In genomic region chr7:44415047-44415446, GRCh38 we compare ENCODE assay signal across 17 cellular contexts.
DNase-seq lines count a peak whose midpoint lies in the region; ATAC-seq, FAIRE-seq and TF ChIP-seq lines count a peak whose summit lies in the region.
"Had no signal": no experiment of that assay in that cellular context is flagged by ENCODE, and none has a peak within 500 bp of the region (broad histone marks: within the 10 kb centered on the region; RNA-seq: fewer than 3 reads in every experiment).

No MANE protein-coding gene starts in this region.

- peaks cover 30% of the 10 kb centered on the region for H3K79me2 ChIP-seq in keratinocyte (ENCODE audit: control insufficient read depth, insufficient read depth, low read length)
- H3K79me2 ChIP-seq in GM23338 (replicated peaks; ENCODE audit: insufficient read depth) = peaks cover 42% of the 10 kb centered on the region

- peaks cover 24 to 54% (median 35%) of the 10 kb centered on the region in 4 donors for H3K4me1 Mint-ChIP-seq in CD4-positive, CD25-positive, alpha-beta regulatory T cell
- H3K4me1 Mint-ChIP-seq in HFFc6 (ENCODE audit: low read depth) (peaks cover 33% of the 10 kb centered on the region), GM23338 (peaks cover 7% of the 10 kb centered on the region; the same call in 2 of the 3 replicates)
- H3K4me1 Mint-ChIP-seq in activated T-helper 17 cell treated with anti-CD3 and anti-CD28 coated beads, Interleukin-2, amount 50 U/mL, for 72 hours = peaks cover 5% of the 10 kb centered on the region

- H3K36me3 ChIP-seq in CD4-positive, CD25-positive, alpha-beta regulatory T cell (ENCODE audit: control insufficient read depth, insufficient read depth, low read length) = peaks cover 55% of the 10 kb centered on the region
- H3K36me3 ChIP-seq in keratinocyte (ENCODE audit: control insufficient read depth in 2 of 2, extremely low read depth in 1 of 2, insufficient read depth in 2 of 2, low read length in 2 of 2) (peaks cover 7 to 10% of the 10 kb centered on the region in 2 experiments), right atrium auricular region (peaks cover 4% of the 10 kb centered on the region), GM23338 (ENCODE audit: insufficient read depth) (no peaks in the 10 kb centered on the region), stomach (peaks cover 0 to 55% (median 53%) of the 10 kb centered on the region in 4 donors)

- H2AFZ ChIP-seq in keratinocyte (ENCODE audit: control insufficient read depth, low read length) (no peak overlapping the region), GM23338 (no peak overlapping the region)

- H4K20me1 ChIP-seq in keratinocyte (ENCODE audit: control insufficient read depth, extremely low read depth, insufficient read depth, low read length) (peaks cover 3% of the 10 kb centered on the region), GM23338 (replicated peaks; ENCODE audit: insufficient read depth) (peaks cover 10% of the 10 kb centered on the region; the same call in 1 of the 2 replicates)

- no peaks in the 10 kb centered on the region for H3F3A ChIP-seq in GM23338 (replicated peaks; ENCODE audit: low read depth)

- ATAC-seq in CD4-positive, CD25-positive, alpha-beta regulatory T cell (ENCODE audit: low read depth in 2 of 2) = no peak
- ATAC-seq in activated T-helper 17 cell treated with anti-CD3 and anti-CD28 coated beads, Interleukin-2, amount 50 U/mL, for 72 hours (replicated peaks) = peak; percentile 82
- ATAC-seq in GM23338 = no peak
- ATAC-seq: left cardiac atrium; naive thymus-derived CD8-positive, alpha-beta T cell; right cardiac atrium had no signal

- dilution Hi-C loops in keratinocyte (cut with MboI; ENCODE audit: extremely low pct_ligation_motif_present, low sequenced_read_pairs) = no loop called here

- FAIRE-seq in keratinocyte (lab: Jason Lieb, UNC) = no peak

- TF ChIP-seq CTCF in HFFc6 (IDR thresholded peaks at IDR 0.05) (no peak), keratinocyte (optimal IDR thresholded peaks at IDR 0.05 in 1 of 3, IDR thresholded peaks at IDR 0.05 in 1 of 3, conservative IDR thresholded peaks at IDR 0.05 in 1 of 3; ENCODE audit: extremely low read depth in 1 of 3, insufficient read depth in 2 of 3, low read length in 3 of 3) (no peak), right atrium auricular region (IDR thresholded peaks at IDR 0.05) (no peak), GM23338 (conservative IDR thresholded peaks at IDR 0.05; ENCODE audit: low read depth in 2 of 2) (no peak), stomach (IDR thresholded peaks at IDR 0.05) (no peak)

- WGBS in stomach, 5 donors = 92 to 100% (median 100%) methylated on average over 1 of the region's 1 CpG

- no peak overlapping the region for H3K27ac ChIP-seq in CD4-positive, CD25-positive, alpha-beta regulatory T cell (ENCODE audit: insufficient read depth, low read length, poor library complexity, severe bottlenecking)
- H3K27ac ChIP-seq in keratinocyte (ENCODE audit: control insufficient read depth, insufficient read depth, low read length) (peak overlapping the region; percentile 35), right atrium auricular region (no peak overlapping the region), GM23338 (ENCODE audit: low read depth) (no peak overlapping the region), stomach (no peak overlapping the region)
- H3K27ac ChIP-seq: BLaER1 treated with 17β-estradiol and CSF1 and Interleukin-3, amounts not matched to agents 10 nM and 100 nM had no signal

- H3K36me3 Mint-ChIP-seq in CD4-positive, CD25-positive, alpha-beta regulatory T cell = peaks cover 48% of the 10 kb centered on the region
- H3K36me3 Mint-ChIP-seq in HFFc6 (ENCODE audit: low read depth) = peaks cover 25% of the 10 kb centered on the region
- peaks cover 69% of the 10 kb centered on the region for H3K36me3 Mint-ChIP-seq in activated T-helper 17 cell treated with anti-CD3 and anti-CD28 coated beads, Interleukin-2, amount 50 U/mL, for 72 hours (ENCODE audit: low read depth)
- peaks cover 32% of the 10 kb centered on the region for H3K36me3 Mint-ChIP-seq in GM23338 (ENCODE audit: low read depth)

- intact Hi-C loops in stomach (cut with DNase I; ENCODE audit: low total_unique reads) = no loop called here

- peaks cover 2% of the 10 kb centered on the region for H3K9me1 ChIP-seq in keratinocyte (ENCODE audit: control insufficient read depth, extremely low read depth, insufficient read depth, low read length)

- H3K4me2 ChIP-seq in keratinocyte (ENCODE audit: control insufficient read depth, extremely low read depth, insufficient read depth, low read depth, low read length) (peak overlapping the region; percentile 70), GM23338 (no peak overlapping the region)
- H3K4me2 ChIP-seq: BLaER1 treated with 17β-estradiol and CSF1 and Interleukin-3, amounts not matched to agents 10 nM and 100 nM had no signal

- H3K9me3 Mint-ChIP-seq in CD4-positive, CD25-positive, alpha-beta regulatory T cell = no peaks in the 10 kb centered on the region
- peaks cover 8% of the 10 kb centered on the region for H3K9me3 Mint-ChIP-seq in HFFc6
- no peaks in the 10 kb centered on the region for H3K9me3 Mint-ChIP-seq in activated T-helper 17 cell treated with anti-CD3 and anti-CD28 coated beads, Interleukin-2, amount 50 U/mL, for 72 hours
- H3K9me3 Mint-ChIP-seq in GM23338 = peaks cover 14% of the 10 kb centered on the region; the same call in 2 of the 3 replicates

- H3K9me2 ChIP-seq in GM23338 (ENCODE audit: insufficient read depth) = no peaks in the 10 kb centered on the region

- no peak overlapping the region for H3K4me3 Mint-ChIP-seq in CD4-positive, CD25-positive, alpha-beta regulatory T cell
- H3K4me3 Mint-ChIP-seq in HFFc6 (peak overlapping the region; percentile 30), GM23338 (no peak overlapping the region)
- H3K4me3 Mint-ChIP-seq in activated T-helper 17 cell treated with anti-CD3 and anti-CD28 coated beads, Interleukin-2, amount 50 U/mL, for 72 hours = no peak overlapping the region
- H3K4me3 Mint-ChIP-seq: naive thymus-derived CD8-positive, alpha-beta T cell had no signal

- H3K27ac Mint-ChIP-seq in CD4-positive, CD25-positive, alpha-beta regulatory T cell = peak overlapping the region in 2 of 3 donors; percentile 52 to 71
- H3K27ac Mint-ChIP-seq in HFFc6 (peak overlapping the region; percentile 56), GM23338 (no peak overlapping the region)
- no peak overlapping the region for H3K27ac Mint-ChIP-seq in activated T-helper 17 cell treated with anti-CD3 and anti-CD28 coated beads, Interleukin-2, amount 50 U/mL, for 72 hours

- no peak for TF ChIP-seq POLR2A in stomach (IDR thresholded peaks at IDR 0.05)

- H3K27me3 Mint-ChIP-seq in CD4-positive, CD25-positive, alpha-beta regulatory T cell = no peaks in the 10 kb centered on the region
- H3K27me3 Mint-ChIP-seq in HFFc6 (ENCODE audit: insufficient read depth) (no peaks in the 10 kb centered on the region; the same call in 1 of the 2 replicates), GM23338 (ENCODE audit: insufficient read depth, low read depth, poor library complexity) (peaks cover 2% of the 10 kb centered on the region)
- H3K27me3 Mint-ChIP-seq in activated T-helper 17 cell treated with anti-CD3 and anti-CD28 coated beads, Interleukin-2, amount 50 U/mL, for 72 hours = no peaks in the 10 kb centered on the region
- H3K27me3 Mint-ChIP-seq: naive thymus-derived CD8-positive, alpha-beta T cell had no signal

- no peak overlapping the region for H3K9ac ChIP-seq in keratinocyte (ENCODE audit: control insufficient read depth, extremely low read depth, insufficient read depth, low read length)
- H3K9ac ChIP-seq: BLaER1 treated with 17β-estradiol and CSF1 and Interleukin-3, amounts not matched to agents 10 nM and 100 nM had no signal

- no peak overlapping the region for H3K4me3 ChIP-seq in CD4-positive, CD25-positive, alpha-beta regulatory T cell (ENCODE audit: low read depth, low read length)
- peak overlapping the region in 1 of 3 experiments; percentile 30 for H3K4me3 ChIP-seq in keratinocyte (ENCODE audit: control insufficient read depth in 2 of 3, extremely low read depth in 1 of 3, insufficient read depth in 2 of 3, low read depth in 1 of 3, low read length in 3 of 3)
- H3K4me3 ChIP-seq in right atrium auricular region = no peak overlapping the region
- no peak overlapping the region for H3K4me3 ChIP-seq in GM23338
- H3K4me3 ChIP-seq in stomach = no peak overlapping the region
- H3K4me3 ChIP-seq: BLaER1 treated with 17β-estradiol and CSF1 and Interleukin-3, amounts not matched to agents 10 nM and 100 nM had no signal

- no peaks in the 10 kb centered on the region for H3K27me3 ChIP-seq in CD4-positive, CD25-positive, alpha-beta regulatory T cell (ENCODE audit: control insufficient read depth, insufficient read depth, low read length)
- no peaks in the 10 kb centered on the region for H3K27me3 ChIP-seq in keratinocyte (ENCODE audit: control insufficient read depth, extremely low read depth, insufficient read depth, low read length)
- no peaks in the 10 kb centered on the region for H3K27me3 ChIP-seq in right atrium auricular region
- no peaks in the 10 kb centered on the region for H3K27me3 ChIP-seq in GM23338 (ENCODE audit: insufficient read depth)
- H3K27me3 ChIP-seq in stomach = no peaks in the 10 kb centered on the region
- H3K27me3 ChIP-seq: BLaER1 treated with 17β-estradiol and CSF1 and Interleukin-3, amounts not matched to agents 10 nM and 100 nM had no signal

- no peaks in the 10 kb centered on the region for H3K9me3 ChIP-seq in CD4-positive, CD25-positive, alpha-beta regulatory T cell (ENCODE audit: control insufficient read depth in 2 of 2, low read length in 2 of 2)
- no peaks in the 10 kb centered on the region for H3K9me3 ChIP-seq in keratinocyte (ENCODE audit: control insufficient read depth, low read depth, low read length)
- H3K9me3 ChIP-seq in right atrium auricular region = peaks cover 0 to 3% of the 10 kb centered on the region in 2 donors
- no peaks in the 10 kb centered on the region for H3K9me3 ChIP-seq in stomach

- H3K4me1 ChIP-seq in CD4-positive, CD25-positive, alpha-beta regulatory T cell (ENCODE audit: control insufficient read depth, insufficient read depth, low read length, poor library complexity, severe bottlenecking) = no peaks in the 10 kb centered on the region
- peaks cover 25% of the 10 kb centered on the region for H3K4me1 ChIP-seq in keratinocyte (ENCODE audit: control insufficient read depth, extremely low read depth, insufficient read depth, low read length)
- H3K4me1 ChIP-seq in right atrium auricular region = no peaks in the 10 kb centered on the region
- no peaks in the 10 kb centered on the region for H3K4me1 ChIP-seq in GM23338 (ENCODE audit: insufficient read depth)
- H3K4me1 ChIP-seq in stomach = peaks cover 0 to 4% (median 0%) of the 10 kb centered on the region in 4 donors

- TF ChIP-seq EP300 in stomach (IDR thresholded peaks at IDR 0.05) = no peak

- DNase-seq in CD4-positive, CD25-positive, alpha-beta regulatory T cell = no peak
- DNase-seq in HFFc6 (peak; percentile 45), keratinocyte (ENCODE audit: low read depth, low spot score) (peak; percentile 19), D341Med (ENCODE audit: low spot score) (no peak), right atrium auricular region (ENCODE audit: low spot score) (no peak), GM23338 (ENCODE audit: low spot score) (no peak), stomach (no peak)
- DNase-seq: activated naive CD4-positive, alpha-beta T cell treated with Interleukin-2 at 50 U/mL for 16 hours; cortex of kidney; GDM1; Karpas-422; left cardiac atrium; naive thymus-derived CD8-positive, alpha-beta T cell; NCI-H2029 treated with DMSO at 0.1 percent for 48 hours; right cardiac atrium had no signal

Comparison
In these comparisons a context has a peak if more than half of its experiments do, and no peak if none do; other contexts are left out.
1. DNase-seq: peak in HFFc6 (single experiment) and keratinocyte (single experiment); none in CD4-positive, CD25-positive, alpha-beta regulatory T cell (0 of 3), D341Med (single experiment), right atrium auricular region (single experiment), GM23338 (single experiment) and stomach (single experiment).
2. H3K27ac Mint-ChIP-seq: peak in CD4-positive, CD25-positive, alpha-beta regulatory T cell (2 of 3) and HFFc6 (single experiment); none in activated T-helper 17 cell treated with anti-CD3 and anti-CD28 coated beads, Interleukin-2, amount 50 U/mL, for 72 hours (single experiment) and GM23338 (single experiment).